8 cellular contexts compared by ENCODE assay signal in the genomic region with DNA sequence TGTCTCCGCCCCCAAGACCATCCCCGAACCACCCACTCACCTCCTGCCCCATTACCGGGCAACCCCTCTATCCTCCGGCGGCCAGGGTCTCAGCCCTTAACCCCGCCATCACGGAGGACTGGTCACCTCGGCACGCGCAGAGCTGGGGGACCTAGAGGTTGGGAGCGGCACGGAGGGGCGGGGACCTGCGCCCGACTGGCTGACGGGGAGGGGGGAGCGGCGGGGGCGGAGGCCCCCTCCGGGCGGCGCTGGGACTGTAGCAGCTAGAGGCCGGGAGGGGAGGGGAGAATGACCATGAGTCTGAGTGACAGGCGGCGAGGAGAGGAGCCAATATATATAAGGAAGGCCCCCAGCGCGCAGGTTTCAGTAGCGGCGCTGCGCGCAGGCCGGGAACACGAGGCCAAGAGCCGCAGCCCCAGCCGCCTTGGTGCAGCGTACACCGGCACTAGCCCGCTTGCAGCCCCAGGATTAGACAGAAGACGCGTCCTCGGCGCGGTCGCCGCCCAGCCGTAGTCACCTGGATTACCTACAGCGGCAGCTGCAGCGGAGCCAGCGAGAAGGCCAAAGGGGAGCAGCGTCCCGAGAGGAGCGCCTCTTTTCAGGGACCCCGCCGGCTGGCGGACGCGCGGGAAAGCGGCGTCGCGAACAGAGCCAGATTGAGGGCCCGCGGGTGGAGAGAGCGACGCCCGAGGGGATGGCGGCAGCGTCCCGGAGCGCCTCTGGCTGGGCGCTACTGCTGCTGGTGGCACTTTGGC. TPM values are rescaled to one million over a fixed set of nuclear protein-coding genes. Genes with fewer than 3 reads are reported as not detected.
DNase-seq lines count a peak whose midpoint lies in the region; ATAC-seq and TF ChIP-seq lines count a peak whose summit lies in the region.

A gene (plus strand): TSS at position 366 of the 755 bp plus-strand sequence. CDS start 329 bp downstream, at position 695.

- H3K27ac ChIP-seq in Karpas-422 (ENCODE audit: low read length) = no peak within 1 kb of the TSS
- peak within 1 kb of the TSS; percentile 36 to 71 (median 61) for H3K27ac ChIP-seq in Peyer's patch
- no peak within 1 kb of the TSS for H3K27ac ChIP-seq in body of pancreas

- peak within 1 kb of the TSS; percentile 91 for H3K4me2 ChIP-seq in Karpas-422 (ENCODE audit: low read depth, low read length, poor library complexity, severe bottlenecking)

- H3K4me1 ChIP-seq in Karpas-422 (ENCODE audit: low read length) = peaks cover 36% of the 10 kb centered on the region
- peaks cover 10 to 77% (median 46%) of the 10 kb centered on the region in 4 donors for H3K4me1 ChIP-seq in Peyer's patch
- H3K4me1 ChIP-seq in body of pancreas = peaks cover 67% of the 10 kb centered on the region

- peak in 1 of 6 experiments; percentile 31 for TF ChIP-seq CTCF in Peyer's patch (IDR thresholded peaks at IDR 0.05)
- no peak for TF ChIP-seq CTCF in body of pancreas (IDR thresholded peaks at IDR 0.05)

- 1% methylated on average over 14 to 71 of the region's 72 CpGs for WGBS in body of pancreas, 2 donors

- DNase-seq in DMS79 treated with DMSO at 0.1 percent for 48 hours (lab: John Stamatoyannopoulos, UW) (peak; percentile 50), Karpas-422 (peak; percentile 74), Peyer's patch (peak in 2 of 3 donors; percentile 84 to 87), body of pancreas (peak; percentile 38 to 69 (median 66)), iPS-NIHi7 (ENCODE audit: extremely low spot score) (peak; percentile 78), superior temporal gyrus (ENCODE audit: extremely low spot score) (no peak)
- peak; percentile 28 to 56 for DNase-seq in stimulated activated CD4-positive, alpha-beta T cell treated with anti-CD3 and anti-CD28 coated beads, Interleukin-2, amount 100 ng/mL, for 24 hours

- H3K4me3 ChIP-seq in Karpas-422 (ENCODE audit: low read length) (peak within 1 kb of the TSS; percentile 65), Peyer's patch (peak within 1 kb of the TSS; percentile 35 to 68 (median 54)), body of pancreas (peak within 1 kb of the TSS in 1 of 2 donors; percentile 16)

- ATAC-seq in body of pancreas (peak; percentile 36), HG02588 (IDR thresholded peaks at IDR 0.05; ENCODE audit: unreplicated experiment) (no peak)

- no peaks in the 10 kb centered on the region for H4K20me1 ChIP-seq in Karpas-422 (ENCODE audit: insufficient read depth, low read depth, low read length)

- H3K27me3 ChIP-seq in Karpas-422 (ENCODE audit: low read length) (no peaks in the 10 kb centered on the region), Peyer's patch (no peaks in the 10 kb centered on the region), body of pancreas (peaks cover 0 to 35% of the 10 kb centered on the region in 2 donors)

- H3K9me2 ChIP-seq in Karpas-422 (replicated peaks; ENCODE audit: insufficient read depth, low read length) = no peaks in the 10 kb centered on the region

- H3K79me2 ChIP-seq in Karpas-422 (ENCODE audit: low read length) = no peaks in the 10 kb centered on the region

- no peaks in the 10 kb centered on the region for H3K9me3 ChIP-seq in Karpas-422 (ENCODE audit: low read length)
- H3K9me3 ChIP-seq in Peyer's patch = no peaks in the 10 kb centered on the region
- H3K9me3 ChIP-seq in body of pancreas = no peaks in the 10 kb centered on the region

- no peaks in the 10 kb centered on the region for H3K36me3 ChIP-seq in Karpas-422 (ENCODE audit: insufficient read depth, low read length)
- no peaks in the 10 kb centered on the region for H3K36me3 ChIP-seq in Peyer's patch
- no peaks in the 10 kb centered on the region for H3K36me3 ChIP-seq in body of pancreas (replicated peaks in 1 of 2; ENCODE audit: insufficient read depth in 1 of 2, low read depth in 2 of 2)

- peak within 1 kb of the TSS; percentile 54 for H3K9ac ChIP-seq in Karpas-422 (ENCODE audit: low read length)

- peak within 1 kb of the TSS; percentile 43; the same call in 1 of the 2 replicates for H2AFZ ChIP-seq in Karpas-422 (ENCODE audit: low read length)

- peak; percentile 85 to 90 for TF ChIP-seq POLR2A in Peyer's patch (IDR thresholded peaks at IDR 0.05)
- TF ChIP-seq POLR2A in body of pancreas (IDR thresholded peaks at IDR 0.05) = peak; percentile 35 to 74 (median 70)

- intact Hi-C loops in body of pancreas (cut with DNase I) = no loop called here

RNA-seq across cellular contexts. Expression of the gene that starts here (rescaled TPM):
- 0.36 TPM in 1 of 2 replicates, not detected in the other for total RNA-seq in Karpas-422 (2014; rRNA removed; shearing (Covaris generic); ENCODE audit: low replicate concordance)
- total RNA-seq in Peyer's patch (10 to 100 TPM in 3 of 4 donors, 1 to 10 TPM in 1; 7.8 to 15.3 (median 12.3) TPM), body of pancreas (1 to 10 TPM in 1 of 2 donors, under 1 TPM in 1; 0.33 to 3.6 TPM)

Comparison
In these comparisons a context has a peak if more than half of its experiments do, and no peak if none do; other contexts are left out.
1. Peak in DNase-seq, H3K4me3 ChIP-seq, H3K9ac ChIP-seq and H3K4me2 ChIP-seq in Karpas-422; RNA of the gene not detected or under 1 TPM.
2. H3K27ac ChIP-seq: peak in Peyer's patch (4 of 4); none in Karpas-422 (single experiment) and body of pancreas (0 of 4).